ENCODE assay signal across 8 cellular contexts in the genomic region with DNA sequence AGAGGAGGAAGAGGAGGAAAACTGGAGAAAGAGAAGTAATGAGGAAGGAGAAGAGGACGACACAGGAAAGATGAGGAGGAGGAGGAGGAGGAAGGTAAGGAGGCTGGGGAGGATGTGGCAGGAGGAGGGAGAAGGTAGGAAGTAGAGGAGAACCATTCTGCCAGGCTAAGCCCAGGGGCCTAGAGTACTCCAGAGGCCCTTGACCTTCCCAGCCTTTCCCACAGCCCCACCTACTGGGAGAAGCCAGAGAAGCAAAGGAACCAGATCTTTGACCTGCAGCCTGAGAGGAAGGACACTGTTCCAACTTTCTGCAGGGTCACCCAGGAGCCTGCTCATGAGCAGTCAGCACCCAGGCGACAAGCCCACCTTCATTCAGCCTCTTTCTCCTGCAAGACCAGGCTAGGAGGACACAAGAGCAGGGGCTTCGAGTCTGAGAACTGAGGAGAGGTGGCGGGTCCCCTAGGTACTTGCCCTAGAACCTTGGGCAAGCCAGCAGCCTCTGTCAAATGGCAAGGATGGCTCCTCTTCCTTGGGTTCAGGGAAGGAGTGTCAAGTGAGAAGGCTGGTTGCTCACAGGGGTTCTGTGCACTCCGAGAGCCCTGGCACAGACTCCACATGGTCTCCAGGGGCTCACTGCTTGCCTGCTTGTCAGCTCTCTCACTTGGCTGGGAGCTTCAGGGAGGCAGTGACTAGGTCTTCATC. TPM values are rescaled to one million over a fixed set of nuclear protein-coding genes. Genes with fewer than 3 reads are reported as not detected.
A peak's percentile ranks its signal among the peaks of the same experiment; 100 is the strongest.
DNase-seq lines count a peak whose midpoint lies in the region; ATAC-seq and TF ChIP-seq lines count a peak whose summit lies in the region.

No MANE protein-coding gene starts in this region.

- H3K4me3 Mint-ChIP-seq in type B pancreatic cell: no peak overlapping the region

- peak; percentile 1 for DNase-seq in activated naive CD4-positive, alpha-beta T cell treated with anti-CD3 and anti-CD28 coated beads, Interleukin-2, amount 50 U/mL, for 16 hours
- DNase-seq in activated naive CD4-positive, alpha-beta T cell (lab: John Stamatoyannopoulos, UW): no peak
- DNase-seq in UCSD-AML1 (lab: John Stamatoyannopoulos, UW; ENCODE audit: unreplicated experiment) (peak; percentile 54), iPS-NIHi7 (ENCODE audit: extremely low spot score) (peak; percentile 76), type B pancreatic cell (ENCODE audit: extremely low spot score, unreplicated experiment) (peak; percentile 62)

- TF ChIP-seq CTCF in type B pancreatic cell (conservative IDR thresholded peaks at IDR 0.05): peak; percentile 50

- peaks cover 9% of the 10 kb centered on the region for H3K27me3 Mint-ChIP-seq in type B pancreatic cell

- H3K36me3 Mint-ChIP-seq in type B pancreatic cell: no peaks in the 10 kb centered on the region

- H3K9me3 Mint-ChIP-seq in type B pancreatic cell: no peaks in the 10 kb centered on the region

- no peak overlapping the region for H3K27ac Mint-ChIP-seq in type B pancreatic cell

- no peak for ATAC-seq in HG03565 (IDR thresholded peaks at IDR 0.05; ENCODE audit: unreplicated experiment)
- no peak for ATAC-seq in HG02759 (IDR thresholded peaks at IDR 0.05; ENCODE audit: unreplicated experiment)
- no peak for ATAC-seq in GM18520 (IDR thresholded peaks at IDR 0.05; ENCODE audit: unreplicated experiment)

- H3K4me1 Mint-ChIP-seq in type B pancreatic cell (ENCODE audit: unreplicated experiment): peaks cover 73% of the 10 kb centered on the region

RNA-seq across cellular contexts. Expression of a gene that starts 27.9 kb away (rescaled TPM):
- 17.1 and 67.5 TPM in 2 replicates for total RNA-seq in type B pancreatic cell (ENCODE audit: low replicate concordance)

RNA-seq across cellular contexts. Expression of a gene that starts 45.0 kb away (rescaled TPM):
- total RNA-seq in type B pancreatic cell (ENCODE audit: low replicate concordance): 56.7 and 207 TPM in 2 replicates

RNA-seq across cellular contexts. Expression of a gene that starts 57.0 kb away (rescaled TPM):
- 1.4 and 4.3 TPM in 2 replicates for total RNA-seq in type B pancreatic cell (ENCODE audit: low replicate concordance)

Comparison
In these comparisons a context has a peak if more than half of its experiments do, and no peak if none do; other contexts are left out.
1. DNase-seq: peak in activated naive CD4-positive, alpha-beta T cell treated with anti-CD3 and anti-CD28 coated beads, Interleukin-2, amount 50 U/mL, for 16 hours (single experiment), UCSD-AML1 (single experiment), iPS-NIHi7 (single experiment) and type B pancreatic cell (single experiment); none in activated naive CD4-positive, alpha-beta T cell (0 of 4).